18 cellular contexts compared by ENCODE assay signal in genomic region chr20:61913423-61914225, GRCh38.
"Had no signal": no experiment of that assay in that cellular context is flagged by ENCODE, and none has a peak within 500 bp of the region (broad histone marks: within the 10 kb centered on the region; RNA-seq: fewer than 3 reads in every experiment).

No MANE protein-coding gene starts in this region.

- H3K4me3 ChIP-seq: gastrocnemius medialis, testis had no signal

- H3K4me3 Mint-ChIP-seq: activated CD4-positive, alpha-beta memory T cell treated with anti-CD3 and anti-CD28 coated beads for 36 hours; activated naive CD8-positive, alpha-beta T cell; activated T-cell treated with anti-CD3 and anti-CD28 coated beads, Interleukin-2, amount 50 U/mL, for 4 hours; dendritic cell treated with granulocyte-macrophage colony-stimulating factor and Interleukin-4, amounts not matched to agents 40 ng/mL and 50 ng/mL, for 4 days; effector memory CD8-positive, alpha-beta T cell; naive thymus-derived CD4-positive, alpha-beta T cell; stimulated activated naive CD8-positive, alpha-beta T cell treated with anti-CD3 and anti-CD28 coated beads, Interleukin-15, Interleukin-2, amounts not matched to agents 100 ng/mL and 50 ng/mL, for 24 hours had no signal

- H3K36me3 ChIP-seq: gastrocnemius medialis had no signal

- ATAC-seq: activated T-cell treated with anti-CD3 and anti-CD28 coated beads, Interleukin-2, amount 50 U/mL, for 4 hours; effector memory CD8-positive, alpha-beta T cell; gastrocnemius medialis; naive thymus-derived CD4-positive, alpha-beta T cell; sciatic nerve had no signal

- DNase-seq: activated CD4-positive, alpha-beta memory T cell treated with anti-CD3 and anti-CD28 coated beads for 36 hours; activated gamma-delta T cell; activated T-cell treated with anti-CD3 and anti-CD28 coated beads, Interleukin-2, amount 50 U/mL, for 4 hours; anterior cingulate cortex; cerebellar nuclear complex; effector memory CD8-positive, alpha-beta T cell; gastrocnemius medialis; hippocampal formation; naive thymus-derived CD4-positive, alpha-beta T cell; nucleus accumbens; stimulated activated CD4-positive, alpha-beta T cell treated with anti-CD3 and anti-CD28 coated beads, Interleukin-2, amount 100 ng/mL, for 24 hours; T1000; testis had no signal

- H3K9me3 ChIP-seq: gastrocnemius medialis, testis had no signal

- H3K9me3 Mint-ChIP-seq: activated CD4-positive, alpha-beta memory T cell treated with anti-CD3 and anti-CD28 coated beads for 36 hours; activated T-cell treated with anti-CD3 and anti-CD28 coated beads, Interleukin-2, amount 50 U/mL, for 4 hours; effector memory CD8-positive, alpha-beta T cell; stimulated activated naive CD8-positive, alpha-beta T cell treated with anti-CD3 and anti-CD28 coated beads, Interleukin-15, Interleukin-2, amounts not matched to agents 100 ng/mL and 50 ng/mL, for 24 hours had no signal

- H3K27ac ChIP-seq: epithelial cell of prostate, gastrocnemius medialis, testis had no signal

- H3K27me3 ChIP-seq: gastrocnemius medialis, testis had no signal

- H3K27ac Mint-ChIP-seq: activated CD4-positive, alpha-beta memory T cell treated with anti-CD3 and anti-CD28 coated beads for 36 hours; activated naive CD8-positive, alpha-beta T cell; dendritic cell treated with granulocyte-macrophage colony-stimulating factor and Interleukin-4, amounts not matched to agents 40 ng/mL and 50 ng/mL, for 4 days; effector memory CD8-positive, alpha-beta T cell; stimulated activated naive CD8-positive, alpha-beta T cell treated with anti-CD3 and anti-CD28 coated beads, Interleukin-15, Interleukin-2, amounts not matched to agents 100 ng/mL and 50 ng/mL, for 24 hours had no signal

- H3K27me3 Mint-ChIP-seq: activated naive CD8-positive, alpha-beta T cell; dendritic cell treated with granulocyte-macrophage colony-stimulating factor and Interleukin-4, amounts not matched to agents 40 ng/mL and 50 ng/mL, for 4 days had no signal

- H3K4me1 ChIP-seq: gastrocnemius medialis, testis had no signal
